10 cellular contexts compared by ENCODE assay signal in the genomic region with DNA sequence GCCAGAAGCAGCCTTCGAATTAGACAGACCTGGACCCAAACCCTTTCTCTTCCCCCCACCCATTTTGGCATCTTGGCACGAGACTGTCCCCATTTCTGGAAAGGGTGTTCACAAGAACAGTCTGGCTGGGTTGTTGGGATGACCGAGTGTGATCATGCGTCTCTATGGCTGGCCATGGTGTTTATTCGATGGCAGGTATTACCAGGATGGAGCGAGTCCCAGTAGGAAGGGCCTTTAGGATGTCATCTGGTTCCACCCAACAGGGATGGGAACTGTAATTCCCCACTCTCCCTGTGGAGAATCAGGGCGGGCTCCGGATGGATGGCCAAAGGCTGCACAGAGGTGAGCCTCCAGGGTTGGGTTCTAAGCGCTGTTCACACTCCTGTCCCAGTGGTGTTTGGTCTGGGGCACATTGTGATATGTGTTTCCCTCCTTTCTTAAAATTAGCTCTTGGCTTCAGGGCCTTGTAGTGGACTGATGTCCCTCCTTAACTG. TPM values are rescaled to one million over a fixed set of nuclear protein-coding genes. Genes with fewer than 3 reads are reported as not detected.
DNase-seq lines count a peak whose midpoint lies in the region; ATAC-seq, FAIRE-seq and TF ChIP-seq lines count a peak whose summit lies in the region.
"Had no signal": no experiment of that assay in that cellular context is flagged by ENCODE, and none has a peak within 500 bp of the region (broad histone marks: within the 10 kb centered on the region; RNA-seq: fewer than 3 reads in every experiment).

No MANE protein-coding gene starts in this region.

- peak overlapping the region; percentile 81 for H3K4me3 Mint-ChIP-seq in stimulated activated naive CD8-positive, alpha-beta T cell treated with anti-CD3 and anti-CD28 coated beads, Interleukin-15, Interleukin-2, amounts not matched to agents 100 ng/mL and 50 ng/mL, for 24 hours
- H3K4me3 Mint-ChIP-seq in astrocyte (ENCODE audit: unreplicated experiment): no peak overlapping the region
- H3K4me3 Mint-ChIP-seq in naive thymus-derived CD4-positive, alpha-beta T cell: peak overlapping the region; percentile 71 to 87 (median 84)

- H3K36me3 ChIP-seq in astrocyte (ENCODE audit: insufficient read depth, low read length) (no peaks in the 10 kb centered on the region), psoas muscle (ENCODE audit: insufficient read depth in 1 of 2, low read depth in 1 of 2) (no peaks in the 10 kb centered on the region)
- peaks cover 0 to 4% (median 0%) of the 10 kb centered on the region in 3 experiments for H3K36me3 ChIP-seq in naive thymus-derived CD4-positive, alpha-beta T cell (ENCODE audit: control insufficient read depth in 2 of 3, insufficient read depth in 3 of 3, low read length in 3 of 3)

- POLR2A ChIA-PET in naive thymus-derived CD4-positive, alpha-beta T cell (lab: Charles Lee): interaction anchor here (0.6 to 13.9 kb wide), 27 partner anchors 10 to 1098 kb away, joined by 3 to 502 read pairs (median 5); a partner anchor contains a TSS

- no peaks in the 10 kb centered on the region for H4K20me1 ChIP-seq in astrocyte (ENCODE audit: insufficient read depth, low read length)

- no peak for FAIRE-seq in astrocyte (lab: Jason Lieb, UNC)
- FAIRE-seq: urothelium cell line had no signal

- peak overlapping the region; percentile 64 for H3K9ac ChIP-seq in astrocyte (ENCODE audit: low read length)

- 81 to 89% (median 84%) methylated on average over 9 of the region's 9 CpGs for WGBS in psoas muscle, 3 donors

- peaks cover 4% of the 10 kb centered on the region for H3K27me3 Mint-ChIP-seq in stimulated activated naive CD8-positive, alpha-beta T cell treated with anti-CD3 and anti-CD28 coated beads, Interleukin-15, Interleukin-2, amounts not matched to agents 100 ng/mL and 50 ng/mL, for 24 hours
- no peaks in the 10 kb centered on the region for H3K27me3 Mint-ChIP-seq in astrocyte (ENCODE audit: low read depth, unreplicated experiment)
- H3K27me3 Mint-ChIP-seq in naive thymus-derived CD4-positive, alpha-beta T cell: peaks cover 0 to 6% (median 0%) of the 10 kb centered on the region in 5 donors

- peaks cover 92% of the 10 kb centered on the region for H3K4me1 Mint-ChIP-seq in stimulated activated naive CD8-positive, alpha-beta T cell treated with anti-CD3 and anti-CD28 coated beads, Interleukin-15, Interleukin-2, amounts not matched to agents 100 ng/mL and 50 ng/mL, for 24 hours (ENCODE audit: low read depth)
- peaks cover 24% of the 10 kb centered on the region for H3K4me1 Mint-ChIP-seq in astrocyte (ENCODE audit: low read depth, unreplicated experiment)
- peaks cover 53 to 90% (median 78%) of the 10 kb centered on the region in 7 donors for H3K4me1 Mint-ChIP-seq in naive thymus-derived CD4-positive, alpha-beta T cell

- no peak for TF ChIP-seq CTCF in astrocyte (IDR thresholded peaks at IDR 0.05; ENCODE audit: insufficient read depth, low read depth, low read length)
- no peak for TF ChIP-seq CTCF in psoas muscle (IDR thresholded peaks at IDR 0.05)

- ATAC-seq in stimulated activated naive CD8-positive, alpha-beta T cell treated with anti-CD3 and anti-CD28 coated beads, Interleukin-15, Interleukin-2, amounts not matched to agents 100 U/mL and 50 U/mL, for 24 hours: no peak
- no peak for ATAC-seq in naive thymus-derived CD4-positive, alpha-beta T cell
- ATAC-seq in GM21423 (IDR thresholded peaks at IDR 0.05; ENCODE audit: unreplicated experiment) (no peak), psoas muscle (no peak)

- H3K27ac Mint-ChIP-seq in stimulated activated naive CD8-positive, alpha-beta T cell treated with anti-CD3 and anti-CD28 coated beads, Interleukin-15, Interleukin-2, amounts not matched to agents 100 ng/mL and 50 ng/mL, for 24 hours: peak overlapping the region; percentile 100
- H3K27ac Mint-ChIP-seq in astrocyte (ENCODE audit: unreplicated experiment): no peak overlapping the region
- H3K27ac Mint-ChIP-seq in naive thymus-derived CD4-positive, alpha-beta T cell: peak overlapping the region; percentile 98 to 100 (median 98)

- DNase-seq in stimulated activated naive CD8-positive, alpha-beta T cell treated with anti-CD3 and anti-CD28 coated beads, Interleukin-15, Interleukin-2, amounts not matched to agents 100 U/mL and 50 U/mL, for 24 hours: no peak
- DNase-seq in astrocyte (ENCODE audit: low read depth): no peak
- DNase-seq in naive thymus-derived CD4-positive, alpha-beta T cell: no peak
- DNase-seq in NOMO-1 treated with dmso at 0.1 percent for 144 hours (lab: John Stamatoyannopoulos, UW; ENCODE audit: unreplicated experiment): no peak
- DNase-seq in effector CD8-positive, alpha-beta T cell (lab: John Stamatoyannopoulos, UW): no peak
- no peak for DNase-seq in psoas muscle
- DNase-seq: HCEC 1CT had no signal

- H3K36me3 Mint-ChIP-seq in stimulated activated naive CD8-positive, alpha-beta T cell treated with anti-CD3 and anti-CD28 coated beads, Interleukin-15, Interleukin-2, amounts not matched to agents 100 ng/mL and 50 ng/mL, for 24 hours (ENCODE audit: low read depth): peaks cover 20% of the 10 kb centered on the region
- H3K36me3 Mint-ChIP-seq in astrocyte (ENCODE audit: low read depth, unreplicated experiment): no peaks in the 10 kb centered on the region
- H3K36me3 Mint-ChIP-seq in naive thymus-derived CD4-positive, alpha-beta T cell: peaks cover 8 to 62% (median 18%) of the 10 kb centered on the region in 5 donors

- H3K27me3 ChIP-seq in astrocyte (ENCODE audit: insufficient read depth, low read length) (no peaks in the 10 kb centered on the region), psoas muscle (ENCODE audit: insufficient read depth in 3 of 3, low read length in 2 of 3) (no peaks in the 10 kb centered on the region)
- H3K27me3 ChIP-seq in naive thymus-derived CD4-positive, alpha-beta T cell (ENCODE audit: control insufficient read depth in 2 of 2, insufficient read depth in 2 of 2, low read length in 2 of 2): no peaks in the 10 kb centered on the region

- H3K4me3 ChIP-seq in astrocyte (ENCODE audit: insufficient read depth, low read depth, low read length) (no peak overlapping the region), psoas muscle (no peak overlapping the region)
- peak overlapping the region; percentile 36 for H3K4me3 ChIP-seq in naive thymus-derived CD4-positive, alpha-beta T cell (ENCODE audit: low read length)

- H3K27ac ChIP-seq in astrocyte (ENCODE audit: low read depth, low read length): peak overlapping the region; percentile 73
- peak overlapping the region; percentile 93 for H3K27ac ChIP-seq in naive thymus-derived CD4-positive, alpha-beta T cell (ENCODE audit: low read depth, low read length)
- H3K27ac ChIP-seq in psoas muscle: no peak overlapping the region

- no peaks in the 10 kb centered on the region for H3K79me2 ChIP-seq in astrocyte (ENCODE audit: insufficient read depth, low read length)

- H3K9me3 ChIP-seq in astrocyte (ENCODE audit: insufficient read depth, low read depth, low read length) (no peaks in the 10 kb centered on the region), psoas muscle (no peaks in the 10 kb centered on the region)
- peaks cover 0 to 7% (median 0%) of the 10 kb centered on the region in 3 experiments for H3K9me3 ChIP-seq in naive thymus-derived CD4-positive, alpha-beta T cell (ENCODE audit: control insufficient read depth in 2 of 3, low read length in 3 of 3)

- peaks cover 8% of the 10 kb centered on the region for H3K9me3 Mint-ChIP-seq in stimulated activated naive CD8-positive, alpha-beta T cell treated with anti-CD3 and anti-CD28 coated beads, Interleukin-15, Interleukin-2, amounts not matched to agents 100 ng/mL and 50 ng/mL, for 24 hours
- H3K9me3 Mint-ChIP-seq in astrocyte (ENCODE audit: unreplicated experiment): peaks cover 6% of the 10 kb centered on the region
- H3K9me3 Mint-ChIP-seq in naive thymus-derived CD4-positive, alpha-beta T cell: peaks cover 0 to 17% (median 5%) of the 10 kb centered on the region in 11 donors

- H3K4me1 ChIP-seq in astrocyte (ENCODE audit: insufficient read depth, low read length) (peaks cover 17% of the 10 kb centered on the region), psoas muscle (peaks cover 13% of the 10 kb centered on the region)
- peaks cover 55 to 67% of the 10 kb centered on the region in 2 donors for H3K4me1 ChIP-seq in naive thymus-derived CD4-positive, alpha-beta T cell (ENCODE audit: control insufficient read depth in 2 of 2, insufficient read depth in 2 of 2, low read length in 2 of 2)

- H2AFZ ChIP-seq in astrocyte (ENCODE audit: low read depth, low read length): peak overlapping the region; percentile 83

- peak overlapping the region; percentile 83 for H3K4me2 ChIP-seq in astrocyte (ENCODE audit: low read length)

- intact Hi-C loops in naive thymus-derived CD4-positive, alpha-beta T cell (cut with micrococcal nuclease): loop anchor here (1.0 to 10.0 kb wide), 11 partner anchors 26 to 940 kb away; a partner anchor contains a TSS
- intact Hi-C loops in psoas muscle (cut with DNase I): loop anchor here in 1 of 2 donors (10.0 kb wide), 1 partner anchor 126 kb away; a partner anchor contains a TSS

- CTCF ChIA-PET in naive thymus-derived CD4-positive, alpha-beta T cell (lab: Charles Lee): interaction anchor here (0.6 to 6.6 kb wide), 10 partner anchors 10 to 469 kb away, joined by 3 to 48 read pairs (median 4); a partner anchor contains a TSS

RNA-seq across cellular contexts. Expression of a gene that starts 33.4 kb away (rescaled TPM):
- total RNA-seq in astrocyte: 163 and 171 TPM in 2 replicates
- 100 to 1,000 TPM; 123 to 185 (median 157) TPM for total RNA-seq in naive thymus-derived CD4-positive, alpha-beta T cell
- 100 to 1,000 TPM; 366 to 449 TPM for polyA plus RNA-seq in naive thymus-derived CD4-positive, alpha-beta T cell
- 100 to 1,000 TPM; 294 to 473 (median 332) TPM for total RNA-seq in psoas muscle
- polyA plus RNA-seq in psoas muscle: 100 to 1,000 TPM; 521 to 680 (median 593) TPM
